In genomic region chr4:123776267-123776666, GRCh38 we compare ENCODE assay signal across 12 cellular contexts.
DNase-seq lines count a peak whose midpoint lies in the region; ATAC-seq and TF ChIP-seq lines count a peak whose summit lies in the region.
"Had no signal": no experiment of that assay in that cellular context is flagged by ENCODE, and none has a peak within 500 bp of the region (broad histone marks: within the 10 kb centered on the region; RNA-seq: fewer than 3 reads in every experiment).

No MANE protein-coding gene starts in this region.

- H3K27me3 ChIP-seq in ovary = no peaks in the 10 kb centered on the region

- intact Hi-C loops in ovary (cut with DNase I) = no loop called here

- 90 to 100% (median 99%) methylated on average over 1 of the region's 1 CpG for WGBS in ovary, 3 donors

- H3K27ac ChIP-seq in ovary = no peak overlapping the region

- ATAC-seq in GM19324 (IDR thresholded peaks at IDR 0.05; ENCODE audit: low FRiP score, unreplicated experiment) (peak; percentile 98), HG02763 (IDR thresholded peaks at IDR 0.05; ENCODE audit: unreplicated experiment) (peak; percentile 100), HG03521 (IDR thresholded peaks at IDR 0.05; ENCODE audit: unreplicated experiment) (peak; percentile 97)

- no peaks in the 10 kb centered on the region for H3K36me3 ChIP-seq in ovary

- DNase-seq in GM12864 (ENCODE audit: low read depth) (peak; percentile 51), NCI-H2029 treated with DMSO at 0.1 percent for 48 hours (lab: John Stamatoyannopoulos, UW) (no peak), HuH-7 (ENCODE audit: low spot score) (no peak), ovary (no peak), hypothalamus (lab: John Stamatoyannopoulos, UW) (no peak)
- DNase-seq: activated gamma-delta T cell treated with Interleukin-2 at 50 U/mL for 16 hours, AML-193, dermis blood vessel endothelial cell, NCI-H69 had no signal

- no peaks in the 10 kb centered on the region for H3K4me1 ChIP-seq in ovary (ENCODE audit: insufficient read depth)

- TF ChIP-seq CTCF in GM12864 (IDR thresholded peaks at IDR 0.05; ENCODE audit: low read depth, low read length, missing control alignments) (no peak), ovary (IDR thresholded peaks at IDR 0.05) (no peak)

- H3K4me3 ChIP-seq in GM12864 (ENCODE audit: low read depth, low read length) (no peak overlapping the region), ovary (no peak overlapping the region)

- no peak for TF ChIP-seq POLR2A in ovary (IDR thresholded peaks at IDR 0.05)

- H3K9me3 ChIP-seq in ovary = no peaks in the 10 kb centered on the region

- no peak for TF ChIP-seq EP300 in ovary (IDR thresholded peaks at IDR 0.05)
